Comparison of ENCODE assay signal across 1 cellular context in genomic region chr2:169694113-169694893, GRCh38.
TF ChIP-seq lines count a peak whose summit lies in the region.

TSS of gene CFAP210 (minus strand) at chr2:169694405. CDS start at chr2:169694327, 78 bp downstream.
TSS of gene PHOSPHO2 (plus strand) at chr2:169694469. CDS start at chr2:169700972, 6,503 bp downstream.

TF ChIP-seq in HepG2, 621 proteins besides CTCF, POLR2A, EP300 and RAD21 (continued from another document and continues in another):
- TF ChIP-seq ZNF614 (CRISPR knock-in tag; IDR thresholded peaks at IDR 0.05; ENCODE audit: borderline replicate concordance) (peak; percentile 77; the same call in 1 of the 2 replicates), PHF21A (CRISPR knock-in tag; IDR thresholded peaks at IDR 0.05) (peak; percentile 81; the same call in 1 of the 2 replicates), ZC3H13 (CRISPR knock-in tag; IDR thresholded peaks at IDR 0.05) (no peak; the same call in 1 of the 2 replicates), SSRP1 (CRISPR knock-in tag; IDR thresholded peaks at IDR 0.05) (no peak), ZNF562 (CRISPR knock-in tag; IDR thresholded peaks at IDR 0.05; ENCODE audit: borderline replicate concordance) (no peak), PAXIP1 (CRISPR knock-in tag; conservative IDR thresholded peaks at IDR 0.05) (peak; percentile 66), ZNF414 (CRISPR knock-in tag; IDR thresholded peaks at IDR 0.05) (no peak; the same call in 1 of the 2 replicates), STAT6 (CRISPR knock-in tag; IDR thresholded peaks at IDR 0.05; ENCODE audit: borderline replicate concordance) (peak; percentile 39; the same call in 1 of the 2 replicates), ATF2 (CRISPR knock-in tag; IDR thresholded peaks at IDR 0.05) (peak; percentile 84; the same call in 1 of the 2 replicates), ZBTB37 (CRISPR knock-in tag; IDR thresholded peaks at IDR 0.05) (no peak), ZSCAN21 (CRISPR knock-in tag; IDR thresholded peaks at IDR 0.05; ENCODE audit: borderline replicate concordance) (peak; percentile 68; the same call in 1 of the 2 replicates), MED1 (CRISPR knock-in tag; IDR thresholded peaks at IDR 0.05) (peak; percentile 57), ZFP36 (IDR thresholded peaks at IDR 0.05; ENCODE audit: borderline replicate concordance, low read depth, low read length, partially characterized antibody) (no peak), SMAD3 (CRISPR knock-in tag; IDR thresholded peaks at IDR 0.05) (peak; percentile 75; the same call in 1 of the 2 replicates), FOXP4 (CRISPR knock-in tag; IDR thresholded peaks at IDR 0.05) (peak; percentile 70; the same call in 1 of the 2 replicates), ZNF879 (CRISPR knock-in tag; IDR thresholded peaks at IDR 0.05) (no peak), ZNF761 (CRISPR knock-in tag; conservative IDR thresholded peaks at IDR 0.05) (no peak), ZFP36L1 (CRISPR knock-in tag; IDR thresholded peaks at IDR 0.05) (0 out of 2 replicates have a peak, but pooled peaks have one; percentile 73), ZBTB7B (CRISPR knock-in tag; IDR thresholded peaks at IDR 0.05) (peak; percentile 97), DMTF1 (CRISPR knock-in tag; IDR thresholded peaks at IDR 0.05) (no peak), ZNF670 (CRISPR knock-in tag; IDR thresholded peaks at IDR 0.05; ENCODE audit: borderline replicate concordance) (peak; percentile 97), ZBED4 (CRISPR knock-in tag; IDR thresholded peaks at IDR 0.05; ENCODE audit: borderline replicate concordance) (peak; percentile 83; the same call in 1 of the 2 replicates), HMGXB3 (CRISPR knock-in tag; IDR thresholded peaks at IDR 0.05; ENCODE audit: borderline replicate concordance) (peak; percentile 93; the same call in 1 of the 2 replicates), TIGD3 (CRISPR knock-in tag; IDR thresholded peaks at IDR 0.05; ENCODE audit: borderline replicate concordance) (peak; percentile 78; the same call in 1 of the 2 replicates), SIX1 (CRISPR knock-in tag; IDR thresholded peaks at IDR 0.05; ENCODE audit: borderline replicate concordance) (peak; percentile 59; the same call in 1 of the 2 replicates), SMAD9 (CRISPR knock-in tag; IDR thresholded peaks at IDR 0.05) (no peak; the same call in 1 of the 2 replicates)
